ENCODE assay signal across 9 cellular contexts in genomic region chr6:170437719-170438401, GRCh38.
DNase-seq lines count a peak whose midpoint lies in the region; ATAC-seq and TF ChIP-seq lines count a peak whose summit lies in the region.
"Had no signal": no experiment of that assay in that cellular context is flagged by ENCODE, and none has a peak within 500 bp of the region (broad histone marks: within the 10 kb centered on the region; RNA-seq: fewer than 3 reads in every experiment).

No MANE protein-coding gene starts in this region.

- no peaks in the 10 kb centered on the region for H3K36me3 ChIP-seq in CD8-positive, alpha-beta T cell (ENCODE audit: insufficient read depth, low read length)
- no peaks in the 10 kb centered on the region for H3K36me3 ChIP-seq in ectodermal cell (ENCODE audit: control insufficient read depth, insufficient read depth, low read length)
- H3K36me3 ChIP-seq: neutrophil had no signal

- no peaks in the 10 kb centered on the region for H3K9me3 ChIP-seq in CD8-positive, alpha-beta T cell (ENCODE audit: low read length)
- no peaks in the 10 kb centered on the region for H3K9me3 ChIP-seq in ectodermal cell (ENCODE audit: control insufficient read depth, low read length)
- H3K9me3 ChIP-seq: neutrophil had no signal

- POLR2A ChIA-PET in CD8-positive, alpha-beta T cell (lab: Charles Lee): no interaction called here

- ATAC-seq in CD8-positive, alpha-beta T cell: no peak
- ATAC-seq in omental fat pad (ENCODE audit: low FRiP score) (peak; percentile 1), GM18861 (IDR thresholded peaks at IDR 0.05; ENCODE audit: unreplicated experiment) (no peak)
- ATAC-seq in activated CD4-positive, CD25-positive, alpha-beta regulatory T cell treated with anti-CD3 and anti-CD28 coated beads, Interleukin-2, amount 50 U/mL, for 24 hours: no peak

- no peak for TF ChIP-seq CTCF in CD8-positive, alpha-beta T cell (IDR thresholded peaks at IDR 0.05)
- no peak for TF ChIP-seq CTCF in omental fat pad (IDR thresholded peaks at IDR 0.05)
- no peak for TF ChIP-seq CTCF in GM13976 (IDR thresholded peaks at IDR 0.05; ENCODE audit: borderline replicate concordance, control extremely low read depth, extremely low read depth, insufficient read depth, missing control alignments)

- no peak overlapping the region for H3K27ac Mint-ChIP-seq in CD8-positive, alpha-beta T cell

- in situ Hi-C loops in GM13976 (cut with MboI; ENCODE audit: low sequenced_read_pairs, unreplicated experiment): no loop called here

- WGBS in ectodermal cell, 2 experiments: 77 to 81% methylated on average over 12 of the region's 12 CpGs

- H3K4me3 ChIP-seq in CD8-positive, alpha-beta T cell (ENCODE audit: low read depth, low read length): no peak overlapping the region
- no peak overlapping the region for H3K4me3 ChIP-seq in ectodermal cell (ENCODE audit: insufficient read depth, low read depth, low read length)

- peaks cover 5% of the 10 kb centered on the region for H3K4me1 Mint-ChIP-seq in CD8-positive, alpha-beta T cell (ENCODE audit: low read depth)

- peak overlapping the region; percentile 47 for H3K4me3 Mint-ChIP-seq in CD8-positive, alpha-beta T cell

- no peaks in the 10 kb centered on the region for H3K27me3 ChIP-seq in CD8-positive, alpha-beta T cell (ENCODE audit: insufficient read depth, low read length)
- no peaks in the 10 kb centered on the region for H3K27me3 ChIP-seq in ectodermal cell (ENCODE audit: control insufficient read depth, insufficient read depth, low read length, poor library complexity, severe bottlenecking)

- peaks cover 12% of the 10 kb centered on the region for H3K9me3 Mint-ChIP-seq in CD8-positive, alpha-beta T cell

- CTCF ChIA-PET in CD8-positive, alpha-beta T cell (lab: Charles Lee): interaction anchor here (1.1 to 1.7 kb wide), 2 partner anchors 78 to 606 kb away, joined by 3 read pairs; no protein-coding TSS in a partner anchor

- H3K4me1 ChIP-seq in CD8-positive, alpha-beta T cell (ENCODE audit: insufficient read depth, low read length): no peaks in the 10 kb centered on the region
- peaks cover 52% of the 10 kb centered on the region for H3K4me1 ChIP-seq in ectodermal cell (ENCODE audit: control insufficient read depth, insufficient read depth, low read length)

- DNase-seq in CD8-positive, alpha-beta T cell: no peak
- DNase-seq in NCI-H69 (lab: John Stamatoyannopoulos, UW) (peak; percentile 59), omental fat pad (ENCODE audit: low spot score) (no peak), GM13976 (ENCODE audit: low spot score) (no peak), HuH-7 (ENCODE audit: low spot score) (no peak)

- intact Hi-C loops in CD8-positive, alpha-beta T cell (cut with DNase I, micrococcal nuclease): no loop called here

- H3K36me3 Mint-ChIP-seq in CD8-positive, alpha-beta T cell: peaks cover 2% of the 10 kb centered on the region

- no peak overlapping the region for H3K27ac ChIP-seq in CD8-positive, alpha-beta T cell (ENCODE audit: low read depth, low read length)
- peak overlapping the region; percentile 79 for H3K27ac ChIP-seq in ectodermal cell (ENCODE audit: insufficient read depth, low read depth, low read length, poor library complexity, severe bottlenecking)
- H3K27ac ChIP-seq: neutrophil had no signal

- peaks cover 15% of the 10 kb centered on the region for H3K27me3 Mint-ChIP-seq in CD8-positive, alpha-beta T cell (ENCODE audit: low read depth)
